In the genomic region with DNA sequence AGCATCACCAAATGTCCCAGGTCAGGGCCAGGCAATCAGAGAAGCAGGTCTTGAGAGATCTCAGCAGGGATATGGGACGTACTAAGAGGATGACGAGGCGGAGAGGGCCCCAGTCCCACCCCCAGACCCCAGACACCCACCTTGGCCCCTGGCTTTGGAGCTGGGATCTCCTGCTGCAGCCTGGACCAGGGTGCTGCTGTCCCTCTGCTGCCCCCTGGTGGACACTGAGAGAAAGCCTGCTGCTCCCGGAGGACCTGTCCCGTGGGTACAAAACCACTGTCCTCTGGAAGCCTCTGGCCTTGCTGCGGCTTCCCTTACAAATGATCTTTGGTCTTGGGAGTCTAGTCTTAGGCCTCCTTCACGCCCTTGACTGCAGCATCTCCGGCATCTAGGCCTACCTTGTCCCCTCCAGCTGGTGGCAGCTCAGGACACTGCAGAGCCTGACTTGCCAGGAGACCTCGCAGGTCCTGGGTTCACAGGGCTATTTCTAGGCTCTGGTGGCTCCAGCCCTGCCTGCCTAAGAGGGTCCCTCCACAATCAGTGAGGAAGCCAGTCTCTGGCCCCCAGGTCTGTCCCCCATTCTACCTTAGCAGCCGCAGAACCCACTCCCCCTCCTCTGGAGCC, we compare ENCODE assay signal across 8 cellular contexts.
DNase-seq lines count a peak whose midpoint lies in the region; ATAC-seq, FAIRE-seq and TF ChIP-seq lines count a peak whose summit lies in the region.

No MANE protein-coding gene starts in this region.

- no peak for TF ChIP-seq POLR2A in tibial nerve (IDR thresholded peaks at IDR 0.05)

- intact Hi-C loops in pancreas (cut with DNase I), result loop anchor here in 2 of 3 donors (5.0 kb wide), 1 partner anchor 248 kb away; no protein-coding TSS in a partner anchor

- no peak overlapping the region for H3K27ac ChIP-seq in SJCRH30
- H3K27ac ChIP-seq in pancreas, result no peak overlapping the region
- peak overlapping the region in 1 of 4 donors; percentile 8 for H3K27ac ChIP-seq in tibial nerve

- peak; percentile 75 for DNase-seq in AG08395 (ENCODE audit: low spot score)
- DNase-seq in Jurkat, Clone E6-1 (ENCODE audit: low read depth, low spot score), result peak; percentile 67
- peak; percentile 82 to 92 for DNase-seq in SJCRH30
- DNase-seq in activated gamma-delta T cell treated with anti-CD3 and anti-CD28 coated beads, Interleukin-2, amount 50 U/mL, for 16 hours (ENCODE audit: low read depth), result peak; percentile 81
- peak; percentile 75 for DNase-seq in globus pallidus (ENCODE audit: low spot score)
- peak; percentile 65 to 94 (median 84) for DNase-seq in pancreas
- DNase-seq in tibial nerve (ENCODE audit: low spot score in 2 of 2), result peak; percentile 78 to 92

- H3K36me3 ChIP-seq in SJCRH30 (no peaks in the 10 kb centered on the region), pancreas (no peaks in the 10 kb centered on the region), tibial nerve (peaks cover 0 to 73% (median 0%) of the 10 kb centered on the region in 3 donors)

- ATAC-seq in GM18502 (IDR thresholded peaks at IDR 0.05; ENCODE audit: poor library complexity, unreplicated experiment) (peak; percentile 63), pancreas (peak; percentile 83 to 95 (median 88))

- peak; percentile 93 to 97 (median 94) for TF ChIP-seq CTCF in pancreas (IDR thresholded peaks at IDR 0.05)
- TF ChIP-seq CTCF in tibial nerve (IDR thresholded peaks at IDR 0.05), result peak; percentile 93 to 97 (median 96)

- H3K4me1 ChIP-seq in SJCRH30 (peaks cover 29% of the 10 kb centered on the region), pancreas (no peaks in the 10 kb centered on the region), tibial nerve (peaks cover 0 to 51% (median 12%) of the 10 kb centered on the region in 4 donors)

- H3K4me3 ChIP-seq in Jurkat, Clone E6-1 (ENCODE audit: low read length), result no peak overlapping the region
- H3K4me3 ChIP-seq in SJCRH30, result no peak overlapping the region
- no peak overlapping the region for H3K4me3 ChIP-seq in pancreas
- H3K4me3 ChIP-seq in tibial nerve, result no peak overlapping the region

- peak in 1 of 2 donors; percentile 37 for TF ChIP-seq EP300 in tibial nerve (IDR thresholded peaks at IDR 0.05)

- no peak for FAIRE-seq in pancreas (lab: Jason Lieb, UNC)

- no peaks in the 10 kb centered on the region for H3K27me3 ChIP-seq in SJCRH30
- no peaks in the 10 kb centered on the region for H3K27me3 ChIP-seq in pancreas
- H3K27me3 ChIP-seq in tibial nerve, result no peaks in the 10 kb centered on the region

- no peaks in the 10 kb centered on the region for H3K9me3 ChIP-seq in SJCRH30 (replicated peaks)
- no peaks in the 10 kb centered on the region for H3K9me3 ChIP-seq in pancreas
- no peaks in the 10 kb centered on the region for H3K9me3 ChIP-seq in tibial nerve

- WGBS in pancreas, 2 donors, result 20 to 23% methylated on average over 8 to 10 of the region's 10 CpGs
- WGBS in tibial nerve, 2 donors, result 25 to 29% methylated on average over 9 to 10 of the region's 10 CpGs
